ENCODE assay signal across 14 cellular contexts in the genomic region with DNA sequence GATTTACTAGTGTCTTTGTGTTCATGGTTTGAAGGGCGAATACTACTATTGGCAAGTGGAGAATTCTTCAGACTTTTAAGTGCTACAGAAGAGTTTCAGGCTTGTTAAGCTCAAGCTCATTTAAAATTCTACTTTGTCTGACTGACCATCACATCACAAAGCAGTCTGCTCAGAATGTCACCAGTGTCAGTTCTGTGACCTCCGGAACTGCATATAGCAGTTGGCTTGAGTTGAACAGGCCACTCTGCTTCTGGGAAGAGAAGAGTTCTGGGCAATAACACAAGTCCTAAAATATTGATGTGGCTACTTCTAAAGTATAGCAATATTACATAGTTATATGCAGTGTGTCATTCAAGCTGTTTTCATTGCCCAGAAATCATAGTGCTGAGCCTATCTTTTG.
DNase-seq lines count a peak whose midpoint lies in the region; ATAC-seq and TF ChIP-seq lines count a peak whose summit lies in the region.
"Had no signal": no experiment of that assay in that cellular context is flagged by ENCODE, and none has a peak within 500 bp of the region (broad histone marks: within the 10 kb centered on the region; RNA-seq: fewer than 3 reads in every experiment).

No MANE protein-coding gene starts in this region.

- no peaks in the 10 kb centered on the region for H3K36me3 ChIP-seq in right atrium auricular region
- no peaks in the 10 kb centered on the region for H3K36me3 ChIP-seq in brain microvascular endothelial cell (replicated peaks)
- H3K36me3 ChIP-seq: BLaER1, HAP-1 had no signal

- H3K4me3 ChIP-seq in right atrium auricular region, result no peak overlapping the region
- no peak overlapping the region for H3K4me3 ChIP-seq in brain microvascular endothelial cell (ENCODE audit: low read depth, low read length)
- H3K4me3 ChIP-seq: BLaER1, HAP-1 had no signal

- H3K36me3 Mint-ChIP-seq in neural crest cell (ENCODE audit: low read depth), result peaks cover 2% of the 10 kb centered on the region

- no peaks in the 10 kb centered on the region for H3K27me3 Mint-ChIP-seq in neural crest cell (ENCODE audit: low read depth)
- H3K27me3 Mint-ChIP-seq: CD8-positive, alpha-beta memory T cell had no signal

- ATAC-seq in Right ventricle myocardium superior (ENCODE audit: poor library complexity) (peak; percentile 82), left ventricle myocardium superior (peak; percentile 81)

- no peaks in the 10 kb centered on the region for H3K9me3 Mint-ChIP-seq in neural crest cell
- H3K9me3 Mint-ChIP-seq: CD8-positive, alpha-beta memory T cell had no signal

- peak overlapping the region; percentile 38 for H3K27ac Mint-ChIP-seq in neural crest cell (ENCODE audit: unreplicated experiment)
- H3K27ac Mint-ChIP-seq: CD8-positive, alpha-beta memory T cell had no signal

- no peak overlapping the region for H3K4me3 Mint-ChIP-seq in neural crest cell
- H3K4me3 Mint-ChIP-seq: CD8-positive, alpha-beta memory T cell had no signal

- no peaks in the 10 kb centered on the region for H3K27me3 ChIP-seq in right atrium auricular region
- H3K27me3 ChIP-seq in brain microvascular endothelial cell (replicated peaks), result no peaks in the 10 kb centered on the region
- H3K27me3 ChIP-seq: BLaER1 had no signal

- peaks cover 17% of the 10 kb centered on the region for H3K4me1 Mint-ChIP-seq in neural crest cell

- TF ChIP-seq CTCF in right atrium auricular region (IDR thresholded peaks at IDR 0.05), result no peak
- no peak for TF ChIP-seq CTCF in neural crest cell (conservative IDR thresholded peaks at IDR 0.05)
- no peak for TF ChIP-seq CTCF in brain microvascular endothelial cell (IDR thresholded peaks at IDR 0.05; ENCODE audit: low read depth, low read length, missing control alignments)

- intact Hi-C loops in Right ventricle myocardium superior (cut with DNase I), result no loop called here
- intact Hi-C loops in left ventricle myocardium superior (cut with micrococcal nuclease), result no loop called here

- peaks cover 0 to 10% of the 10 kb centered on the region in 2 donors for H3K4me1 ChIP-seq in right atrium auricular region
- H3K4me1 ChIP-seq: BLaER1, Caco-2 had no signal

- H3K9me3 ChIP-seq in right atrium auricular region, result no peaks in the 10 kb centered on the region
- H3K9me3 ChIP-seq: BLaER1, Caco-2, HAP-1 had no signal

- DNase-seq in Right ventricle myocardium superior (no peak), right atrium auricular region (ENCODE audit: low spot score) (no peak), left ventricle myocardium superior (no peak), neural crest cell (ENCODE audit: low read depth, low spot score) (no peak), NCI-H1694 treated with DMSO at 0.1 percent for 48 hours (lab: John Stamatoyannopoulos, UW) (no peak), brain microvascular endothelial cell (no peak)
- no peak for DNase-seq in activated T-cell treated with anti-CD3 and anti-CD28 coated beads, Interleukin-2, amount 50 U/mL, for 48 hours
- DNase-seq: 8988T; AML-193; Caco-2; CD8-positive, alpha-beta memory T cell; IMR-90 had no signal

- H3K27ac ChIP-seq in right atrium auricular region, result peak overlapping the region in 1 of 2 donors; percentile 25
- H3K27ac ChIP-seq in brain microvascular endothelial cell, result no peak overlapping the region
- H3K27ac ChIP-seq: BLaER1 had no signal

- in situ Hi-C loops in brain microvascular endothelial cell (cut with HindIII; ENCODE audit: low pct_ligation_motif_present, low sequenced_read_pairs), result no loop called here
